25 cellular contexts compared by ENCODE assay signal in genomic region chr14:52558688-52559087, GRCh38. TPM values are rescaled to one million over a fixed set of nuclear protein-coding genes. Genes with fewer than 3 reads are reported as not detected.
DNase-seq lines count a peak whose midpoint lies in the region; ATAC-seq, FAIRE-seq and TF ChIP-seq lines count a peak whose summit lies in the region.
"Had no signal": no experiment of that assay in that cellular context is flagged by ENCODE, and none has a peak within 500 bp of the region (broad histone marks: within the 10 kb centered on the region; RNA-seq: fewer than 3 reads in every experiment).

No MANE protein-coding gene starts in this region.

- peaks cover 3% of the 10 kb centered on the region for H3F3A ChIP-seq in SK-N-SH (replicated peaks; ENCODE audit: insufficient read depth)

- no peaks in the 10 kb centered on the region for H3K36me3 ChIP-seq in SK-N-SH (replicated peaks in 1 of 2; ENCODE audit: control insufficient read depth in 1 of 2, insufficient read depth in 2 of 2, low read length in 1 of 2)
- no peaks in the 10 kb centered on the region for H3K36me3 ChIP-seq in HEK293 (ENCODE audit: control insufficient read depth in 2 of 2, insufficient read depth in 1 of 2, low read length in 2 of 2)
- no peaks in the 10 kb centered on the region for H3K36me3 ChIP-seq in pancreas
- H3K36me3 ChIP-seq: BE2C, BLaER1 had no signal

- FAIRE-seq in pancreas (lab: Jason Lieb, UNC), result peak; percentile 5
- FAIRE-seq: GM12891, GM19239 had no signal

- H2AFZ ChIP-seq in SK-N-SH (ENCODE audit: low read depth), result no peak overlapping the region

- H3K9ac ChIP-seq in SK-N-SH, result no peak overlapping the region
- H3K9ac ChIP-seq: BLaER1 had no signal

- no peak for TF ChIP-seq RAD21 in SK-N-SH (IDR thresholded peaks at IDR 0.05; ENCODE audit: low read length)

- H3K27me3 ChIP-seq in SK-N-SH (ENCODE audit: insufficient read depth) (no peaks in the 10 kb centered on the region), pancreas (no peaks in the 10 kb centered on the region)
- H3K27me3 ChIP-seq: BE2C, BLaER1 had no signal

- no peaks in the 10 kb centered on the region for H3K79me2 ChIP-seq in SK-N-SH (ENCODE audit: insufficient read depth)

- no peaks in the 10 kb centered on the region for H4K20me1 ChIP-seq in SK-N-SH (ENCODE audit: insufficient read depth)
- H4K20me1 ChIP-seq: BLaER1 had no signal

- CTCF ChIA-PET in SK-N-SH (lab: Yijun Ruan, JAX) (no interaction called here), HEK293 (lab: Yijun Ruan, JAX) (interaction anchor here (1.0 kb wide), 1 partner anchor 23 kb away, joined by 3 read pairs; no protein-coding TSS in a partner anchor)

- 81% methylated on average over 2 of the region's 2 CpGs for WGBS in SK-N-SH (ENCODE audit: low lambda C conversion rate)
- WGBS in pancreas, 2 donors, result 95 to 96% methylated on average over 2 of the region's 2 CpGs

- POLR2A ChIA-PET in SK-N-SH (lab: Yijun Ruan, JAX), result no interaction called here
- POLR2A ChIA-PET in HEK293 (lab: Yijun Ruan, JAX), result no interaction called here

- intact Hi-C loops in pancreas (cut with DNase I), result no loop called here

- DNase-seq in SK-N-SH (no peak), pancreas (no peak)
- DNase-seq: ACHN; BE2C; C1 segment of cervical spinal cord; CD4-positive, alpha-beta memory T cell; CD4-positive, CD25-positive, alpha-beta regulatory T cell; CD8-positive, alpha-beta memory T cell; COR-L47; DMS 273 treated with DMSO at 0.1 percent for 48 hours; DMS153; DMS53; DMS79; DND-41; EL; GF-D8 had no signal

- H3K4me1 ChIP-seq in SK-N-SH (ENCODE audit: control insufficient read depth in 1 of 2, insufficient read depth in 2 of 2, low read depth in 1 of 2, low read length in 1 of 2), result peaks cover 0 to 7% of the 10 kb centered on the region in 2 experiments; a peak in 2 of 4 replicates
- peaks cover 4% of the 10 kb centered on the region; the same call in 1 of the 2 replicates for H3K4me1 ChIP-seq in HEK293 (ENCODE audit: control insufficient read depth, insufficient read depth, low read length)
- H3K4me1 ChIP-seq in pancreas, result peaks cover 0 to 5% (median 0%) of the 10 kb centered on the region in 3 donors

- H3K27ac ChIP-seq in SK-N-SH (ENCODE audit: low read depth in 2 of 2, low read length in 1 of 2) (no peak overlapping the region), HEK293 (ENCODE audit: extremely low read depth, low read depth, low read length) (no peak overlapping the region), pancreas (no peak overlapping the region)
- H3K27ac ChIP-seq: 22Rv1, BLaER1 had no signal

- no peak overlapping the region for H3K4me2 ChIP-seq in SK-N-SH
- H3K4me2 ChIP-seq: BLaER1 had no signal

- ATAC-seq in SK-N-SH treated with all-trans-retinoic acid at 6 μM for 48 hours, result no peak
- ATAC-seq in pancreas, result no peak
- no peak for ATAC-seq in GM18868 (IDR thresholded peaks at IDR 0.05; ENCODE audit: unreplicated experiment)
- ATAC-seq in GM21390 (IDR thresholded peaks at IDR 0.05; ENCODE audit: unreplicated experiment), result no peak

- TF ChIP-seq CTCF in SK-N-SH (IDR thresholded peaks at IDR 0.05) (no peak), HEK293 (tag by site-specific recombination; IDR thresholded peaks at IDR 0.05) (no peak), pancreas (IDR thresholded peaks at IDR 0.05) (no peak)

- no peak overlapping the region for H3K4me3 ChIP-seq in SK-N-SH (ENCODE audit: low read depth in 2 of 2, low read length in 1 of 2)
- H3K4me3 ChIP-seq in HEK293 (ENCODE audit: low read depth, low read length), result no peak overlapping the region
- H3K4me3 ChIP-seq in pancreas, result no peak overlapping the region
- H3K4me3 ChIP-seq: BLaER1 had no signal

- H3K9me3 ChIP-seq in SK-N-SH (no peaks in the 10 kb centered on the region), HEK293 (ENCODE audit: control insufficient read depth, insufficient read depth, low read depth, low read length) (no peaks in the 10 kb centered on the region), pancreas (no peaks in the 10 kb centered on the region)
- H3K9me3 ChIP-seq: BE2C had no signal

- no peaks in the 10 kb centered on the region for H3K9me2 ChIP-seq in SK-N-SH

- no peak for TF ChIP-seq EP300 in SK-N-SH (IDR thresholded peaks at IDR 0.05; ENCODE audit: borderline replicate concordance in 1 of 2, low read depth in 1 of 2, low read length in 1 of 2)

TF ChIP-seq in SK-N-SH treated with all-trans-retinoic acid at 6 μM for 48 hours, 23 proteins besides CTCF, POLR2A, EP300 and RAD21:
- TF ChIP-seq RARB (CRISPR knock-in tag; IDR thresholded peaks at IDR 0.05) (no peak), ZFP30 (CRISPR knock-in tag; IDR thresholded peaks at IDR 0.05) (peak; percentile 66; the same call in 1 of the 2 replicates), ZNF8 (CRISPR knock-in tag; IDR thresholded peaks at IDR 0.05) (no peak), ZNF70 (CRISPR knock-in tag; IDR thresholded peaks at IDR 0.05) (no peak)

TF ChIP-seq in SK-N-SH, 30 proteins besides CTCF, POLR2A, EP300 and RAD21 (continues in another document):
- no peak for TF ChIP-seq YY1 (IDR thresholded peaks at IDR 0.05; ENCODE audit: low read depth)
- TF ChIP-seq MEF2A (IDR thresholded peaks at IDR 0.05; ENCODE audit: borderline replicate concordance, low read depth), result no peak
- no peak for TF ChIP-seq MXI1 (IDR thresholded peaks at IDR 0.05; ENCODE audit: low read depth, low read length)
- TF ChIP-seq, protein P1, sequence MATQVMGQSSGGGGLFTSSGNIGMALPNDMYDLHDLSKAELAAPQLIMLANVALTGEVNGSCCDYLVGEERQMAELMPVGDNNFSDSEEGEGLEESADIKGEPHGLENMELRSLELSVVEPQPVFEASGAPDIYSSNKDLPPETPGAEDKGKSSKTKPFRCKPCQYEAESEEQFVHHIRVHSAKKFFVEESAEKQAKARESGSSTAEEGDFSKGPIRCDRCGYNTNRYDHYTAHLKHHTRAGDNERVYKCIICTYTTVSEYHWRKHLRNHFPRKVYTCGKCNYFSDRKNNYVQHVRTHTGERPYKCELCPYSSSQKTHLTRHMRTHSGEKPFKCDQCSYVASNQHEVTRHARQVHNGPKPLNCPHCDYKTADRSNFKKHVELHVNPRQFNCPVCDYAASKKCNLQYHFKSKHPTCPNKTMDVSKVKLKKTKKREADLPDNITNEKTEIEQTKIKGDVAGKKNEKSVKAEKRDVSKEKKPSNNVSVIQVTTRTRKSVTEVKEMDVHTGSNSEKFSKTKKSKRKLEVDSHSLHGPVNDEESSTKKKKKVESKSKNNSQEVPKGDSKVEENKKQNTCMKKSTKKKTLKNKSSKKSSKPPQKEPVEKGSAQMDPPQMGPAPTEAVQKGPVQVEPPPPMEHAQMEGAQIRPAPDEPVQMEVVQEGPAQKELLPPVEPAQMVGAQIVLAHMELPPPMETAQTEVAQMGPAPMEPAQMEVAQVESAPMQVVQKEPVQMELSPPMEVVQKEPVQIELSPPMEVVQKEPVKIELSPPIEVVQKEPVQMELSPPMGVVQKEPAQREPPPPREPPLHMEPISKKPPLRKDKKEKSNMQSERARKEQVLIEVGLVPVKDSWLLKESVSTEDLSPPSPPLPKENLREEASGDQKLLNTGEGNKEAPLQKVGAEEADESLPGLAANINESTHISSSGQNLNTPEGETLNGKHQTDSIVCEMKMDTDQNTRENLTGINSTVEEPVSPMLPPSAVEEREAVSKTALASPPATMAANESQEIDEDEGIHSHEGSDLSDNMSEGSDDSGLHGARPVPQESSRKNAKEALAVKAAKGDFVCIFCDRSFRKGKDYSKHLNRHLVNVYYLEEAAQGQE (IDR thresholded peaks at IDR 0.05; ENCODE audit: low read depth, low read length), result no peak
- TF ChIP-seq FOSL2 (IDR thresholded peaks at IDR 0.05; ENCODE audit: borderline replicate concordance, low read depth), result no peak

TF ChIP-seq in HEK293, 187 proteins besides CTCF, POLR2A, EP300 and RAD21:
- TF ChIP-seq ZNF133 (tag by site-specific recombination; IDR thresholded peaks at IDR 0.05) (peak; percentile 94), ZNF514 (tag by site-specific recombination; IDR thresholded peaks at IDR 0.05) (no peak)

RNA-seq across cellular contexts. Expression of gene GPR137C, which starts 6.1 kb away (rescaled TPM):
- polyA plus RNA-seq in SK-N-SH (2012; rRNA removed), result 0.54 and 0.60 TPM in 2 replicates
- 0.76 and 0.77 TPM in 2 replicates for polyA plus RNA-seq in SK-N-SH (2012; cell fraction: cytosol; rRNA removed)
- 0.60 and 1.8 TPM in 2 replicates for polyA plus RNA-seq in SK-N-SH (2012; cell fraction: nucleus; rRNA removed)
- total RNA-seq in pancreas, result under 1 TPM; 0.13 to 0.81 (median 0.35) TPM
- under 1 TPM; 0.27 to 0.47 TPM for polyA plus RNA-seq in pancreas
- polyA plus RNA-seq: CD14-positive monocyte; CD4-positive, alpha-beta memory T cell; CD8-positive, alpha-beta memory T cell had no signal

RNA-seq across cellular contexts. Expression of gene TXNDC16, which starts 6.4 kb away (rescaled TPM):
- polyA plus RNA-seq in SK-N-SH (2012; rRNA removed) (0.95 and 1.6 TPM in 2 replicates), pancreas (1 to 10 TPM; 1.1 to 3.9 TPM)
- 1.8 and 2.0 TPM in 2 replicates for polyA plus RNA-seq in SK-N-SH (2012; cell fraction: cytosol; rRNA removed)
- 0.36 and 1.3 TPM in 2 replicates for polyA plus RNA-seq in SK-N-SH (2012; cell fraction: nucleus; rRNA removed)
- total RNA-seq in pancreas, result 1 to 10 TPM; 4.0 to 7.4 (median 4.8) TPM
